1 cellular context compared by ENCODE assay signal in the genomic region with DNA sequence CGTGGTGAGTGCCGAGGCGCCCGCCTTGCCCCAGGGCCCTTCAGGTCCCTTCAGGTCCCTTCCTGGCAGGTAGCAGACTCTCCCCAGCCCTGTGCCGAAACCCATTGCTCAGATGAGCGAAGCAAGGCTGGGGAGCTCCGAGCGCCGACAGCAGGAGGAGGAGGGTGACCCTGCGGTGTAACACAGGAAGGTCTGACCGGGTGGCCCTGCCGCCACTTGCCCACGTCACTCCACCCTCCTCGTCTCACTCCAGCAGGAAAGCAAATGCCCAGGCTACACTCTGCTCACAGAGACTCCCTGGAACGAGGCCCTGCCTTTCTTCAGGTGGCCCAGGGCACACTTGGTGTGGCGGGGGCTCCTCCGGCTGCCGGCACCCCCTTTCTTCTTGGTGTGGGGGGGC.
TF ChIP-seq lines count a peak whose summit lies in the region.

No MANE protein-coding gene starts in this region.

TF ChIP-seq in H1, 55 proteins besides CTCF, POLR2A, EP300 and RAD21:
- TF ChIP-seq NRF1 (IDR thresholded peaks at IDR 0.05; ENCODE audit: low read depth, low read length) (no peak), POU5F1 (IDR thresholded peaks at IDR 0.05; ENCODE audit: low read depth, low read length) (no peak), RFX5 (IDR thresholded peaks at IDR 0.05; ENCODE audit: borderline replicate concordance, low read depth, low read length) (no peak), NANOG (IDR thresholded peaks at IDR 0.05; ENCODE audit: insufficient read depth, low read depth, low read length, poor library complexity, severe bottlenecking) (no peak), SP1 (IDR thresholded peaks at IDR 0.05; ENCODE audit: low read depth, low read length) (no peak), ASH2L (IDR thresholded peaks at IDR 0.05; ENCODE audit: low read length) (no peak), PHF8 (conservative IDR thresholded peaks at IDR 0.05; ENCODE audit: low read depth, low read length) (no peak), YY1 (IDR thresholded peaks at IDR 0.05; ENCODE audit: low read depth, low read length) (no peak), KDM4A (IDR thresholded peaks at IDR 0.05; ENCODE audit: low read depth, low read length, severe bottlenecking) (no peak), JUN (IDR thresholded peaks at IDR 0.05; ENCODE audit: low read depth, low read length) (no peak), TCF12 (IDR thresholded peaks at IDR 0.05; ENCODE audit: low read depth, low read length) (no peak), BCL11A (IDR thresholded peaks at IDR 0.05; ENCODE audit: low read depth in 2 of 2, low read length in 2 of 2) (no peak), CBX5 (IDR thresholded peaks at IDR 0.05; ENCODE audit: low read depth, low read length) (no peak)
